In the genomic region with DNA sequence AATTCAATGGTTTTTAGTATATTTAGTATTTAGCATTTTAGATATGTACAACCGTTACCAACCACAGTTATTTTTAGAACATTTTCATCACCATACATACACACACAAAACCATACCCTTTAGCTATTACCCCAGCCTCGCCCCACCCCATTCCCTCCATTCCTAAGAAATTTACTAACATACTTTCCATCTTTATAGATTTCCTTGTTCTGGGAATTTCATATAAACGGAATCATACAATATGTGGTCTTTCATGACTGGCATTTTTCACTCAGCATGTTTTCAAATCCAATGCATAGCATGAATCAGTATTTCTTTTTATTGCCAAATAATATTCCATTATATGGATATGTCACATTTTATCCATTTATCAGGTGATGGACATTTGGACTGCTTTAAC, we compare ENCODE assay signal across 16 cellular contexts.
"Had no signal": no experiment of that assay in that cellular context is flagged by ENCODE, and none has a peak within 500 bp of the region (broad histone marks: within the 10 kb centered on the region; RNA-seq: fewer than 3 reads in every experiment).

No MANE protein-coding gene starts in this region.

- H3K27ac ChIP-seq: ascending aorta, transverse colon had no signal

- H3K4me3 ChIP-seq: ascending aorta, transverse colon had no signal

- ATAC-seq: activated T-cell treated with anti-CD3 and anti-CD28 coated beads, Interleukin-2, amount 50 U/mL, for 72 hours; left lobe of liver; T-cell had no signal

- H3K27me3 ChIP-seq: ascending aorta, transverse colon had no signal

- FAIRE-seq: endothelial cell of umbilical vein, kidney had no signal

- H3K9me3 ChIP-seq: ascending aorta, transverse colon had no signal

- H3K36me3 ChIP-seq: ascending aorta, transverse colon had no signal

- H3K4me1 ChIP-seq: ascending aorta, transverse colon had no signal

- DNase-seq: activated CD4-positive, alpha-beta T cell treated with anti-CD3 and anti-CD28 coated beads, Interleukin-2, amount 10 ng/mL, durations not matched to agents 7 days and 5 days; activated effector memory CD4-positive, alpha-beta T cell treated with anti-CD3 and anti-CD28 coated beads, Interleukin-2, amount 50 U/mL, for 16 hours; activated naive CD4-positive, alpha-beta T cell treated with anti-CD3 and anti-CD28 coated beads, Interleukin-2, amount 50 U/mL, for 16 hours; activated T-cell treated with anti-CD3 and anti-CD28 coated beads, Interleukin-2, amount 50 U/mL, for 72 hours; dermis blood vessel endothelial cell; effector memory CD4-positive, alpha-beta T cell; glutamatergic neuron; hypothalamus; kidney; occipital lobe; T-cell; T-helper 9 cell; transverse colon had no signal
